ENCODE assay signal across 8 cellular contexts in genomic region chr1:46340404-46341221, GRCh38. TPM values are rescaled to one million over a fixed set of nuclear protein-coding genes. Genes with fewer than 3 reads are reported as not detected.
DNase-seq lines count a peak whose midpoint lies in the region; ATAC-seq and TF ChIP-seq lines count a peak whose summit lies in the region.

TSS of gene NSUN4 (plus strand) at chr1:46340807. CDS start at chr1:46340827, 20 bp downstream.

- H3K9me3 Mint-ChIP-seq in type B pancreatic cell = no peaks in the 10 kb centered on the region

- peak within 1 kb of the TSS; percentile 98 for H3K4me3 Mint-ChIP-seq in type B pancreatic cell

- DNase-seq in NCI-H1417 (lab: John Stamatoyannopoulos, UW) (peak; percentile 88 to 95 (median 88)), T follicular helper cell (ENCODE audit: low read depth) (peak; percentile 81), cardiac septum (ENCODE audit: low spot score) (peak; percentile 95), pons (ENCODE audit: low spot score) (peak; percentile 95), type B pancreatic cell (ENCODE audit: extremely low spot score, unreplicated experiment) (peak; percentile 89)

- peak; percentile 80 for ATAC-seq in HG02759 (IDR thresholded peaks at IDR 0.05; ENCODE audit: unreplicated experiment)

- peak within 1 kb of the TSS; percentile 98 for H3K27ac Mint-ChIP-seq in type B pancreatic cell

- peaks cover 28% of the 10 kb centered on the region for H3K4me1 Mint-ChIP-seq in type B pancreatic cell (ENCODE audit: unreplicated experiment)

- H3K27me3 Mint-ChIP-seq in type B pancreatic cell = no peaks in the 10 kb centered on the region

- intact Hi-C loops in cardiac septum (cut with DNase I) = loop anchor here (1.0 to 5.0 kb wide), 2 partner anchors 37 to 93 kb away; partner anchors contain the start of genes LRRC41, RAD54L and UQCRH

- WGBS in adipose tissue, 3 donors = 0 to 1% (median 0%) methylated on average over 53 of the region's 53 CpGs

- H3K27ac ChIP-seq in adipose tissue (ENCODE audit: low read depth, low read length) = peak within 1 kb of the TSS; percentile 98

- TF ChIP-seq CTCF in GM12872 (IDR thresholded peaks at IDR 0.05; ENCODE audit: insufficient read depth, low read depth, low read length) = peak; percentile 75
- peak; percentile 65 for TF ChIP-seq CTCF in type B pancreatic cell (conservative IDR thresholded peaks at IDR 0.05)

- peaks cover 15% of the 10 kb centered on the region for H3K36me3 Mint-ChIP-seq in type B pancreatic cell

RNA-seq across cellular contexts. Expression of gene NSUN4, which starts in this region (rescaled TPM):
- polyA plus RNA-seq in adipose tissue = 10 to 100 TPM; 10.0 to 19.8 (median 10.8) TPM
- total RNA-seq in cardiac septum (18.5 TPM), type B pancreatic cell (ENCODE audit: low replicate concordance) (22.4 and 26.6 TPM in 2 replicates)

Comparison
In these comparisons a context has a peak if more than half of its experiments do, and no peak if none do; other contexts are left out.
1. Peak in every context shown above with its lines: DNase-seq, ATAC-seq and H3K27ac ChIP-seq.